ENCODE assay signal across 8 cellular contexts in the genomic region with DNA sequence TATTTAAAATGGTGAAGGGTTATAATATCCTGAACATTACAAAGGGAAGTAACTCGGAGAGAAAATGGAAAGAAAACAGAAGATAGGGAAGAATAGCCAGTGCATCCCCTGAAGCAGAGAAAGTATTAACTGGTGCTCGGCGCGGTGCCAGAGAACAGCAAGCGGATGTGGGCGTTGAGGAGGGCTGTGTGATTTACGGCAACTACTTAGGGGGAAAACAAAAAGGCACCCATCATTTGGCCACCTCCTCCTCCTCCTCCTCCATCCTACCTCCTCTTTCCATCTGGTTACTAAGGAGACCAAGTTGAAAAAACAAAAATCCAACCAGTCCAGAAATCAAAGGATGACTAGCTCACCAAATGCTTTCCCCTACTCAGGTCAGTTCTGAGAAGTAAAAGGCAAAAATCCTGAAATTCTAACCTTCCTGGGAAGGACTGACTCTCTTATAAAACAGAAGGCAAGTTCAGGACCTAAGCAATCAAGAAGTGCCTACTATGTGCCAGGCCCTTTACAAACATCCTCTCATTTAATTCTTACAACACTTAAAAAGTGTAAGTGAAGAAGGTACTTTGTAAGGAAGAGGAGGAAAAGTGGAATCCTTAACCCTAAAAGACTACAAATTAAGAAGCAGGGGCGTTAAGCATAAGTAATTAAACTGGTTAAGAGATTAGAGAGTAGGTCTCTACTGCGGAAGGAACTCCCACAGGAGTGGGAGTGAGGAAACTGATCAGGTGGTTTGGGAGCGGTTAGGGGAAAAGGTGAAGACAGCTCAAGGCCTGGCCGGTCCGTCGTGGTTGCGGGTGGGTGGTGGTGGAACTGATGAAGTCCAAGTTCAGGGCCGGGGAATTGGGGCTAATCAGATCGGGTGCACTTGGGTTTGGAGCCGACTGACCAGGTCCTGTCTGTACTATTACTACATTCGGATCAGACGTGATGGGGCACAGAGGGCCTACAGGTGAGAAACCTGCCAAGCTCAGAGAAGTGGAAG. TPM values are rescaled to one million over a fixed set of nuclear protein-coding genes. Genes with fewer than 3 reads are reported as not detected.
DNase-seq lines count a peak whose midpoint lies in the region; ATAC-seq, FAIRE-seq and TF ChIP-seq lines count a peak whose summit lies in the region.

No MANE protein-coding gene starts in this region.

- H3K27me3 ChIP-seq in RWPE2 (ENCODE audit: insufficient read depth, poor library complexity, severe bottlenecking) (no peaks in the 10 kb centered on the region), bronchial epithelial cell (ENCODE audit: control insufficient read depth, insufficient read depth, low read length) (no peaks in the 10 kb centered on the region), left lung (peaks cover 0 to 6% of the 10 kb centered on the region in 2 donors)

- H3K4me1 ChIP-seq in RWPE2 (ENCODE audit: insufficient read depth, poor library complexity, severe bottlenecking), result peaks cover 16% of the 10 kb centered on the region
- H3K4me1 ChIP-seq in left lung, result peaks cover 14 to 28% of the 10 kb centered on the region in 2 donors

- peak; percentile 44 for DNase-seq in DMS153 treated with DMSO at 0.1 percent for 48 hours (lab: John Stamatoyannopoulos, UW; ENCODE audit: unreplicated experiment)
- no peak for DNase-seq in RWPE2 (ENCODE audit: low spot score)
- DNase-seq in bronchial epithelial cell (ENCODE audit: low read depth), result peak; percentile 14
- DNase-seq in left lung, result no peak
- DNase-seq in stimulated activated naive CD4-positive, alpha-beta T cell treated with Interleukin-2 at 50 U/mL for 16 hours (lab: John Stamatoyannopoulos, UW), result peak; percentile 18
- DNase-seq in SW480 (ENCODE audit: low spot score), result no peak
- DNase-seq in DMS114 treated with DMSO at 0.1 percent for 48 hours (lab: John Stamatoyannopoulos, UW; ENCODE audit: unreplicated experiment), result no peak

- intact Hi-C loops in left lung (cut with DNase I), result no loop called here

- peak overlapping the region; percentile 58 for H3K4me3 ChIP-seq in RWPE2 (ENCODE audit: severe bottlenecking)
- peak overlapping the region; percentile 69 for H3K4me3 ChIP-seq in bronchial epithelial cell (ENCODE audit: low read depth, low read length)
- peak overlapping the region; percentile 86 to 93 for H3K4me3 ChIP-seq in left lung

- H3K9me3 ChIP-seq in RWPE2 (ENCODE audit: severe bottlenecking) (no peaks in the 10 kb centered on the region), left lung (no peaks in the 10 kb centered on the region)

- H3K27ac ChIP-seq in RWPE2 (ENCODE audit: poor library complexity, severe bottlenecking), result peak overlapping the region; percentile 33
- peak overlapping the region in 1 of 2 donors; percentile 61 for H3K27ac ChIP-seq in left lung

- no peak for FAIRE-seq in bronchial epithelial cell (lab: Jason Lieb, UNC)

- peaks cover 37% of the 10 kb centered on the region for H3K36me3 ChIP-seq in RWPE2 (ENCODE audit: low read depth)
- no peaks in the 10 kb centered on the region for H3K36me3 ChIP-seq in bronchial epithelial cell (ENCODE audit: control insufficient read depth, insufficient read depth, low read length)
- H3K36me3 ChIP-seq in left lung, result peaks cover 0 to 29% of the 10 kb centered on the region in 2 donors

- ATAC-seq in HG03378 (IDR thresholded peaks at IDR 0.05; ENCODE audit: unreplicated experiment), result peak; percentile 11
- peak; percentile 22 for ATAC-seq in RWPE2 (ENCODE audit: low read depth)
- ATAC-seq in left lung, result peak; percentile 40

- TF ChIP-seq CTCF in RWPE2 (IDR thresholded peaks at IDR 0.05; ENCODE audit: poor library complexity, severe bottlenecking) (no peak), bronchial epithelial cell (IDR thresholded peaks at IDR 0.05; ENCODE audit: insufficient read depth, low read length, severe bottlenecking) (no peak), left lung (IDR thresholded peaks at IDR 0.05) (no peak)

RNA-seq across cellular contexts. Expression of a gene that starts 1.0 kb away (rescaled TPM):
- total RNA-seq in bronchial epithelial cell (10.5 and 19.3 TPM in 2 replicates), left lung (10 to 100 TPM; 12.5 to 18.1 TPM)

Comparison
In these comparisons a context has a peak if more than half of its experiments do, and no peak if none do; other contexts are left out.
1. DNase-seq: peak in DMS153 treated with DMSO at 0.1 percent for 48 hours (single experiment), bronchial epithelial cell (single experiment) and stimulated activated naive CD4-positive, alpha-beta T cell treated with Interleukin-2 at 50 U/mL for 16 hours (single experiment); none in RWPE2 (single experiment), left lung (0 of 2), SW480 (single experiment) and DMS114 treated with DMSO at 0.1 percent for 48 hours (single experiment).
2. Peak in every context shown above with its lines, with median percentiles within 50 percentile points of each other: ATAC-seq and H3K4me3 ChIP-seq.